ENCODE assay signal across 15 cellular contexts in genomic region chr9:92480332-92480771, GRCh38. TPM values are rescaled to one million over a fixed set of nuclear protein-coding genes. Genes with fewer than 3 reads are reported as not detected.
A peak's percentile ranks its signal among the peaks of the same experiment; 100 is the strongest.
DNase-seq lines count a peak whose midpoint lies in the region; ATAC-seq and TF ChIP-seq lines count a peak whose summit lies in the region.
"Had no signal": no experiment of that assay in that cellular context is flagged by ENCODE, and none has a peak within 500 bp of the region (broad histone marks: within the 10 kb centered on the region; RNA-seq: fewer than 3 reads in every experiment).

No MANE protein-coding gene starts in this region.

- no peak overlapping the region for H3K14ac ChIP-seq in trophoblast cell (ENCODE audit: low read length)

- H3K27me3 ChIP-seq in AG04450 (ENCODE audit: control insufficient read depth, insufficient read depth, low read length) (no peaks in the 10 kb centered on the region), gastroesophageal sphincter (no peaks in the 10 kb centered on the region), trophoblast cell (ENCODE audit: insufficient read depth, low read length) (no peaks in the 10 kb centered on the region)

- H2AK5ac ChIP-seq in trophoblast cell (ENCODE audit: low read length) = no peak overlapping the region

- H3K27me3 Mint-ChIP-seq in WTC11 (ENCODE audit: low read depth) = no peaks in the 10 kb centered on the region
- H3K27me3 Mint-ChIP-seq in endothelial cell (ENCODE audit: unreplicated experiment) = no peaks in the 10 kb centered on the region
- H3K27me3 Mint-ChIP-seq: effector memory CD8-positive, alpha-beta T cell had no signal

- H3K9ac ChIP-seq in trophoblast cell (ENCODE audit: low read length) = no peak overlapping the region

- TF ChIP-seq POLR2A in gastroesophageal sphincter (IDR thresholded peaks at IDR 0.05) = no peak

- H3K36me3 ChIP-seq in gastroesophageal sphincter (no peaks in the 10 kb centered on the region), trophoblast cell (ENCODE audit: control insufficient read depth in 1 of 2, insufficient read depth in 2 of 2, low read length in 2 of 2) (no peaks in the 10 kb centered on the region)

- H3K4me3 Mint-ChIP-seq in WTC11 (no peak overlapping the region), endothelial cell (ENCODE audit: unreplicated experiment) (no peak overlapping the region)
- H3K4me3 Mint-ChIP-seq: effector memory CD8-positive, alpha-beta T cell had no signal

- DNase-seq in AG04450 (ENCODE audit: low read depth, low spot score) (no peak), WTC11 (ENCODE audit: low spot score) (no peak), trophoblast cell (no peak), endothelial cell (ENCODE audit: low spot score) (no peak), AG08396 (ENCODE audit: low spot score) (no peak), ureter (ENCODE audit: low spot score) (no peak)
- no peak for DNase-seq in stimulated activated CD4-positive, alpha-beta T cell treated with anti-CD3 and anti-CD28 coated beads, Interleukin-4, amount 100 ng/mL, for 1 hour
- DNase-seq: activated CD4-positive, alpha-beta T cell treated with anti-CD3 and anti-CD28 coated beads for 1 hour; activated gamma-delta T cell; effector memory CD8-positive, alpha-beta T cell; Kasumi-1; nucleus accumbens; SHP77 treated with DMSO at 0.1 percent for 48 hours had no signal

- no peak overlapping the region for H2BK5ac ChIP-seq in trophoblast cell (ENCODE audit: low read depth, low read length, poor library complexity)

- no peak overlapping the region for H2BK120ac ChIP-seq in trophoblast cell (ENCODE audit: insufficient read depth, low read length, poor library complexity)

- H3K36me3 Mint-ChIP-seq in WTC11 (peaks cover 2% of the 10 kb centered on the region; the same call in 1 of the 2 replicates), endothelial cell (ENCODE audit: low read depth, unreplicated experiment) (no peaks in the 10 kb centered on the region)

- CTCF ChIA-PET in AG04450 (lab: Charles Lee) (interaction anchor here (0.6 to 1.6 kb wide), 3 partner anchors 17 to 154 kb away, joined by 3 to 4 read pairs (median 3); no protein-coding TSS in a partner anchor), WTC11 (lab: Charles Lee) (interaction anchor here (0.9 kb wide), 1 partner anchor 22 kb away, joined by 3 read pairs; no protein-coding TSS in a partner anchor)

- H4K91ac ChIP-seq in trophoblast cell (ENCODE audit: low read depth, low read length) = no peak overlapping the region

- no peak overlapping the region for H3K23ac ChIP-seq in trophoblast cell (ENCODE audit: low read length)

- no peak for TF ChIP-seq EP300 in gastroesophageal sphincter (IDR thresholded peaks at IDR 0.05)

- no peak overlapping the region for H3K18ac ChIP-seq in trophoblast cell (ENCODE audit: low read length)

- H3K79me1 ChIP-seq in trophoblast cell (ENCODE audit: low read length) = no peaks in the 10 kb centered on the region

- H3K9me3 ChIP-seq in AG04450 (ENCODE audit: control insufficient read depth, insufficient read depth, low read length) (no peaks in the 10 kb centered on the region), gastroesophageal sphincter (no peaks in the 10 kb centered on the region), trophoblast cell (ENCODE audit: insufficient read depth, low read depth, low read length) (no peaks in the 10 kb centered on the region)

- ATAC-seq in WTC11 = peak; percentile 39; the same call in 1 of the 2 replicates
- no peak for ATAC-seq in gastroesophageal sphincter
- ATAC-seq: effector memory CD8-positive, alpha-beta T cell had no signal

- no peak overlapping the region for H2BK12ac ChIP-seq in trophoblast cell (ENCODE audit: low read length)

- H3K27ac ChIP-seq in AG04450 (ENCODE audit: low read depth, low read length) (peak overlapping the region; percentile 75), gastroesophageal sphincter (peak overlapping the region; percentile 73 to 78 (median 75)), trophoblast cell (ENCODE audit: low read depth, low read length) (peak overlapping the region; percentile 27)

- POLR2A ChIA-PET in AG04450 (lab: Yijun Ruan, JAX) = no interaction called here
- POLR2A ChIA-PET in WTC11 (lab: Charles Lee) = no interaction called here

- H2AFZ ChIP-seq in trophoblast cell (ENCODE audit: insufficient read depth, low read length, poor library complexity) = no peak overlapping the region

- H3K4me2 ChIP-seq in trophoblast cell (ENCODE audit: low read length) = no peak overlapping the region

- no peaks in the 10 kb centered on the region for H3K79me2 ChIP-seq in trophoblast cell (ENCODE audit: control insufficient read depth, insufficient read depth, low read length, poor library complexity)

- H3K4ac ChIP-seq in trophoblast cell (ENCODE audit: low read depth, low read length) = no peak overlapping the region

- H3K4me3 ChIP-seq in AG04450 (ENCODE audit: low read depth, low read length) (no peak overlapping the region), gastroesophageal sphincter (peak overlapping the region in 1 of 2 donors; percentile 4), trophoblast cell (ENCODE audit: low read depth, low read length) (no peak overlapping the region)

- 13 to 42% methylated on average over 2 of the region's 2 CpGs for WGBS in gastroesophageal sphincter (ENCODE audit: low coverage in 1 of 2), 2 donors
- WGBS in trophoblast cell (ENCODE audit: extremely low coverage, insufficient coverage, insufficient read length) = no CpG with 5 or more reads among the region's 2 CpGs

- peaks cover 17% of the 10 kb centered on the region for H3K4me1 Mint-ChIP-seq in WTC11
- H3K4me1 Mint-ChIP-seq in endothelial cell (ENCODE audit: unreplicated experiment) = peaks cover 7% of the 10 kb centered on the region

- H4K12ac ChIP-seq in trophoblast cell (ENCODE audit: low read depth, low read length) = no peak overlapping the region

- no peak overlapping the region for H4K8ac ChIP-seq in trophoblast cell (ENCODE audit: low read depth, low read length)

- H3K9me3 Mint-ChIP-seq in WTC11 (peaks cover 4% of the 10 kb centered on the region), endothelial cell (ENCODE audit: unreplicated experiment) (no peaks in the 10 kb centered on the region)
- H3K9me3 Mint-ChIP-seq: effector memory CD8-positive, alpha-beta T cell had no signal

- TF ChIP-seq CTCF in AG04450 (IDR thresholded peaks at IDR 0.05; ENCODE audit: low read depth, low read length) = no peak
- TF ChIP-seq CTCF in WTC11 (IDR thresholded peaks at IDR 0.05) = no peak
- TF ChIP-seq CTCF in gastroesophageal sphincter (IDR thresholded peaks at IDR 0.05) = no peak
- no peak for TF ChIP-seq CTCF in endothelial cell (IDR thresholded peaks at IDR 0.05; ENCODE audit: unreplicated experiment)

- H3K27ac Mint-ChIP-seq in WTC11 (no peak overlapping the region; the same call in 1 of the 2 replicates), endothelial cell (ENCODE audit: unreplicated experiment) (no peak overlapping the region)

- H3K4me1 ChIP-seq in gastroesophageal sphincter = peaks cover 5 to 63% (median 11%) of the 10 kb centered on the region in 3 donors
- peaks cover 0 to 2% of the 10 kb centered on the region in 2 experiments for H3K4me1 ChIP-seq in trophoblast cell (ENCODE audit: control insufficient read depth in 1 of 2, insufficient read depth in 2 of 2, low read length in 2 of 2)

TF ChIP-seq in WTC11, 78 proteins besides CTCF, POLR2A, EP300 and RAD21 (continues in another document):
- TF ChIP-seq NFYB (CRISPR knock-in tag; conservative IDR thresholded peaks at IDR 0.05; ENCODE audit: low read depth) = no peak
- TF ChIP-seq ERG (CRISPR knock-in tag; IDR thresholded peaks at IDR 0.05) = no peak
- no peak for TF ChIP-seq JAZF1 (CRISPR knock-in tag; IDR thresholded peaks at IDR 0.05)
- TF ChIP-seq MAX (CRISPR knock-in tag; IDR thresholded peaks at IDR 0.05) = no peak
- TF ChIP-seq PRRX2 (CRISPR knock-in tag; IDR thresholded peaks at IDR 0.05) = no peak

RNA-seq across cellular contexts. Expression of gene ASPN, which starts 2.0 kb away (rescaled TPM):
- 0.92 and 1.1 TPM in 2 replicates for polyA plus RNA-seq in AG04450 (2011; rRNA removed)
- polyA minus RNA-seq in AG04450 (2011; rRNA and poly(A)+ RNA removed) = 0.23 and 0.61 TPM in 2 replicates
- total RNA-seq in WTC11 (2021) = not detected in 3 replicates
- 10 to 100 TPM in 3 of 4 donors, 1 to 10 TPM in 1; 5.3 to 46.4 (median 27.3) TPM for total RNA-seq in gastroesophageal sphincter
- 0.01 TPM in 1 of 2 replicates, not detected in the other for polyA plus RNA-seq in trophoblast cell (2013)
- total RNA-seq in endothelial cell (ENCODE audit: unreplicated experiment) = not detected
- 7.5 TPM for total RNA-seq in ureter
- total RNA-seq: NCI-H460 had no signal

RNA-seq across cellular contexts. Expression of gene ECM2, which starts 55.4 kb away (rescaled TPM):
- 1.6 and 2.2 TPM in 2 replicates for polyA plus RNA-seq in AG04450 (2011; rRNA removed)
- 0.64 and 0.87 TPM in 2 replicates for polyA minus RNA-seq in AG04450 (2011; rRNA and poly(A)+ RNA removed)
- total RNA-seq in WTC11 (2021) = not detected in 3 replicates
- total RNA-seq in gastroesophageal sphincter = 10 to 100 TPM in 3 of 4 donors, 1 to 10 TPM in 1; 8.2 to 20.1 (median 14.2) TPM
- 0.03 and 0.07 TPM in 2 replicates for polyA plus RNA-seq in trophoblast cell (2013)
- not detected for total RNA-seq in endothelial cell (ENCODE audit: unreplicated experiment)
- total RNA-seq in ureter = 16.3 TPM

RNA-seq across cellular contexts. Expression of gene OMD, which starts 56.1 kb away (rescaled TPM):
- not detected in 2 replicates for polyA plus RNA-seq in AG04450 (2011; rRNA removed)
- polyA minus RNA-seq in AG04450 (2011; rRNA and poly(A)+ RNA removed) = not detected in 2 replicates
- total RNA-seq in WTC11 (2021) = not detected in 3 replicates
- total RNA-seq in gastroesophageal sphincter = 10 to 100 TPM; 11.4 to 45.2 (median 22.2) TPM
- polyA plus RNA-seq in trophoblast cell (2013) = not detected in 2 replicates
- total RNA-seq in endothelial cell (ENCODE audit: unreplicated experiment) = not detected
- total RNA-seq in ureter = 2.2 TPM
- total RNA-seq: NCI-H460 had no signal
